Comparison of ENCODE assay signal across 1 cellular context in genomic region chr2:46535360-46535759, GRCh38.
TF ChIP-seq lines count a peak whose summit lies in the region.

No MANE protein-coding gene starts in this region.

TF ChIP-seq in GM12878, 131 proteins besides CTCF, POLR2A, EP300 and RAD21 (continued from another document):
- TF ChIP-seq, protein P1, sequence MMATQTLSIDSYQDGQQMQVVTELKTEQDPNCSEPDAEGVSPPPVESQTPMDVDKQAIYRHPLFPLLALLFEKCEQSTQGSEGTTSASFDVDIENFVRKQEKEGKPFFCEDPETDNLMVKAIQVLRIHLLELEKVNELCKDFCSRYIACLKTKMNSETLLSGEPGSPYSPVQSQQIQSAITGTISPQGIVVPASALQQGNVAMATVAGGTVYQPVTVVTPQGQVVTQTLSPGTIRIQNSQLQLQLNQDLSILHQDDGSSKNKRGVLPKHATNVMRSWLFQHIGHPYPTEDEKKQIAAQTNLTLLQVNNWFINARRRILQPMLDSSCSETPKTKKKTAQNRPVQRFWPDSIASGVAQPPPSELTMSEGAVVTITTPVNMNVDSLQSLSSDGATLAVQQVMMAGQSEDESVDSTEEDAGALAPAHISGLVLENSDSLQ (IDR thresholded peaks at IDR 0.05): peak; percentile 40; the same call in 1 of the 2 replicates
- TF ChIP-seq MTA2 (IDR thresholded peaks at IDR 0.05; ENCODE audit: low read depth) (peak; percentile 87), MTA3 (IDR thresholded peaks at IDR 0.05; ENCODE audit: borderline replicate concordance, low read length) (no peak), CBFB (IDR thresholded peaks at IDR 0.05; ENCODE audit: low read depth) (peak; percentile 49; the same call in 1 of the 2 replicates), E2F4 (IDR thresholded peaks at IDR 0.05; ENCODE audit: low read depth, low read length) (no peak), ZNF24 (IDR thresholded peaks at IDR 0.05) (0 out of 2 replicates have a peak, but pooled peaks have one; percentile 33), ETV6 (conservative IDR thresholded peaks at IDR 0.05 in 1 of 2, IDR thresholded peaks at IDR 0.05 in 1 of 2; ENCODE audit: borderline replicate concordance in 1 of 2, low read depth in 1 of 2) (0 out of 4 replicates have a peak, but pooled peaks of 1 of the 2 experiments have one; percentile 23), ESRRA (IDR thresholded peaks at IDR 0.05; ENCODE audit: low read length) (no peak), NFIC (IDR thresholded peaks at IDR 0.05; ENCODE audit: low read depth, low read length) (peak; percentile 40; the same call in 1 of the 2 replicates), TCF3 (IDR thresholded peaks at IDR 0.05; ENCODE audit: borderline replicate concordance, insufficient read depth, low read depth, low read length) (no peak), MEF2B (IDR thresholded peaks at IDR 0.05; ENCODE audit: partially characterized antibody, poor library complexity, severe bottlenecking) (peak; percentile 70), ZZZ3 (IDR thresholded peaks at IDR 0.05; ENCODE audit: control insufficient read depth, insufficient read length, low read depth) (no peak), TAF1 (IDR thresholded peaks at IDR 0.05; ENCODE audit: borderline replicate concordance, low read depth, low read length) (no peak), GABPA (IDR thresholded peaks at IDR 0.05; ENCODE audit: low read depth) (0 out of 2 replicates have a peak, but pooled peaks have one; percentile 52), LARP7 (IDR thresholded peaks at IDR 0.05) (no peak), SMC3 (IDR thresholded peaks at IDR 0.05; ENCODE audit: borderline replicate concordance, low read length) (no peak), CBX5 (IDR thresholded peaks at IDR 0.05; ENCODE audit: low read depth) (0 out of 2 replicates have a peak, but pooled peaks have one; percentile 26), NFYA (IDR thresholded peaks at IDR 0.05; ENCODE audit: borderline replicate concordance, low read depth, low read length) (no peak), PBX3 (IDR thresholded peaks at IDR 0.05; ENCODE audit: insufficient replicate concordance, low read depth, low read length) (no peak)
- TF ChIP-seq, protein P2, sequence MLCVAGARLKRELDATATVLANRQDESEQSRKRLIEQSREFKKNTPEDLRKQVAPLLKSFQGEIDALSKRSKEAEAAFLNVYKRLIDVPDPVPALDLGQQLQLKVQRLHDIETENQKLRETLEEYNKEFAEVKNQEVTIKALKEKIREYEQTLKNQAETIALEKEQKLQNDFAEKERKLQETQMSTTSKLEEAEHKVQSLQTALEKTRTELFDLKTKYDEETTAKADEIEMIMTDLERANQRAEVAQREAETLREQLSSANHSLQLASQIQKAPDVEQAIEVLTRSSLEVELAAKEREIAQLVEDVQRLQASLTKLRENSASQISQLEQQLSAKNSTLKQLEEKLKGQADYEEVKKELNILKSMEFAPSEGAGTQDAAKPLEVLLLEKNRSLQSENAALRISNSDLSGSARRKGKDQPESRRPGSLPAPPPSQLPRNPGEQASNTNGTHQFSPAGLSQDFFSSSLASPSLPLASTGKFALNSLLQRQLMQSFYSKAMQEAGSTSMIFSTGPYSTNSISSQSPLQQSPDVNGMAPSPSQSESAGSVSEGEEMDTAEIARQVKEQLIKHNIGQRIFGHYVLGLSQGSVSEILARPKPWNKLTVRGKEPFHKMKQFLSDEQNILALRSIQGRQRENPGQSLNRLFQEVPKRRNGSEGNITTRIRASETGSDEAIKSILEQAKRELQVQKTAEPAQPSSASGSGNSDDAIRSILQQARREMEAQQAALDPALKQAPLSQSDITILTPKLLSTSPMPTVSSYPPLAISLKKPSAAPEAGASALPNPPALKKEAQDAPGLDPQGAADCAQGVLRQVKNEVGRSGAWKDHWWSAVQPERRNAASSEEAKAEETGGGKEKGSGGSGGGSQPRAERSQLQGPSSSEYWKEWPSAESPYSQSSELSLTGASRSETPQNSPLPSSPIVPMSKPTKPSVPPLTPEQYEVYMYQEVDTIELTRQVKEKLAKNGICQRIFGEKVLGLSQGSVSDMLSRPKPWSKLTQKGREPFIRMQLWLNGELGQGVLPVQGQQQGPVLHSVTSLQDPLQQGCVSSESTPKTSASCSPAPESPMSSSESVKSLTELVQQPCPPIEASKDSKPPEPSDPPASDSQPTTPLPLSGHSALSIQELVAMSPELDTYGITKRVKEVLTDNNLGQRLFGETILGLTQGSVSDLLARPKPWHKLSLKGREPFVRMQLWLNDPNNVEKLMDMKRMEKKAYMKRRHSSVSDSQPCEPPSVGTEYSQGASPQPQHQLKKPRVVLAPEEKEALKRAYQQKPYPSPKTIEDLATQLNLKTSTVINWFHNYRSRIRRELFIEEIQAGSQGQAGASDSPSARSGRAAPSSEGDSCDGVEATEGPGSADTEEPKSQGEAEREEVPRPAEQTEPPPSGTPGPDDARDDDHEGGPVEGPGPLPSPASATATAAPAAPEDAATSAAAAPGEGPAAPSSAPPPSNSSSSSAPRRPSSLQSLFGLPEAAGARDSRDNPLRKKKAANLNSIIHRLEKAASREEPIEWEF (IDR thresholded peaks at IDR 0.05; ENCODE audit: insufficient replicate concordance, low read depth, low read length): no peak
